18 cellular contexts compared by ENCODE assay signal in the genomic region with DNA sequence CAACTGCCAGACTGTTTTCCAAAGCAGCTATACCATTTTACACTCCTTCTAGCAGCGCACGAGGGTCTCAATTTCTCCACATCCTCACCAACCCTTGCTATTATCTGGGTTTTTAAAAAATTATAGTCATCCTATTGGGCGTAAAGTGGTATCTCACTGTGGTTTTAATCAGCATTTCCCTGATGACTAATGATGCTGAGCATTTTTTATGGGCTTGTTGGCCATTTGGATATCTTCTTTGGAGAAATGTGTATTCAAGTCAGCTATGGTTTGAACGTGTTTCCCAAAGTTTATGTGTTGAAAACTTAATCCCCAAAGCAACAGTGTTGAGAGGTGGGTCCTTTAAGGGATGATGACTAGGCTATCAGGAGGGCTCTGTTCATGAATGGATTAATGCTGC.
"Had no signal": no experiment of that assay in that cellular context is flagged by ENCODE, and none has a peak within 500 bp of the region (broad histone marks: within the 10 kb centered on the region; RNA-seq: fewer than 3 reads in every experiment).

No MANE protein-coding gene starts in this region.

- H3K27me3 ChIP-seq: upper lobe of right lung had no signal

- ATAC-seq: activated CD8-positive, alpha-beta T cell treated with anti-CD3 and anti-CD28 coated beads for 36 hours; activated naive CD8-positive, alpha-beta T cell treated with anti-CD3 and anti-CD28 coated beads, Interleukin-2, amount 50 U/mL, for 24 hours; activated T-cell treated with anti-CD3 and anti-CD28 coated beads, Interleukin-2, amount 50 U/mL, for 72 hours; left lobe of liver; natural killer cell; psoas muscle; sciatic nerve; upper lobe of right lung had no signal

- DNase-seq: activated CD4-positive, alpha-beta T cell treated with anti-CD3 and anti-CD28 coated beads for 4 hours; activated CD8-positive, alpha-beta memory T cell treated with anti-CD3 and anti-CD28 coated beads, Interleukin-2, amount 50 U/mL, for 4 hours; activated CD8-positive, alpha-beta T cell treated with anti-CD3 and anti-CD28 coated beads for 36 hours; activated naive CD4-positive, alpha-beta T cell; activated naive CD8-positive, alpha-beta T cell treated with anti-CD3 and anti-CD28 coated beads, Interleukin-2, amount 50 U/mL, for 24 hours; activated T-cell treated with anti-CD3 and anti-CD28 coated beads, Interleukin-2, amount 50 U/mL, for 72 hours; cerebellar nuclear complex; dermis blood vessel endothelial cell; glutamatergic neuron; mammary epithelial cell; natural killer cell; nucleus accumbens; psoas muscle; stimulated activated CD4-positive, alpha-beta T cell treated with anti-CD3 and anti-CD28 coated beads, Interleukin-12 subunit alpha, Interleukin-12 subunit beta, amount 100 ng/mL, for 4 hours; stimulated activated naive CD4-positive, alpha-beta T cell treated with Interleukin-2 at 50 U/mL for 16 hours; upper lobe of right lung had no signal

- H3K27ac ChIP-seq: psoas muscle, upper lobe of right lung had no signal

- H3K4me3 ChIP-seq: psoas muscle, upper lobe of right lung had no signal

- H3K9me3 ChIP-seq: psoas muscle, upper lobe of right lung had no signal
